ENCODE assay signal across 1 cellular context in the genomic region with DNA sequence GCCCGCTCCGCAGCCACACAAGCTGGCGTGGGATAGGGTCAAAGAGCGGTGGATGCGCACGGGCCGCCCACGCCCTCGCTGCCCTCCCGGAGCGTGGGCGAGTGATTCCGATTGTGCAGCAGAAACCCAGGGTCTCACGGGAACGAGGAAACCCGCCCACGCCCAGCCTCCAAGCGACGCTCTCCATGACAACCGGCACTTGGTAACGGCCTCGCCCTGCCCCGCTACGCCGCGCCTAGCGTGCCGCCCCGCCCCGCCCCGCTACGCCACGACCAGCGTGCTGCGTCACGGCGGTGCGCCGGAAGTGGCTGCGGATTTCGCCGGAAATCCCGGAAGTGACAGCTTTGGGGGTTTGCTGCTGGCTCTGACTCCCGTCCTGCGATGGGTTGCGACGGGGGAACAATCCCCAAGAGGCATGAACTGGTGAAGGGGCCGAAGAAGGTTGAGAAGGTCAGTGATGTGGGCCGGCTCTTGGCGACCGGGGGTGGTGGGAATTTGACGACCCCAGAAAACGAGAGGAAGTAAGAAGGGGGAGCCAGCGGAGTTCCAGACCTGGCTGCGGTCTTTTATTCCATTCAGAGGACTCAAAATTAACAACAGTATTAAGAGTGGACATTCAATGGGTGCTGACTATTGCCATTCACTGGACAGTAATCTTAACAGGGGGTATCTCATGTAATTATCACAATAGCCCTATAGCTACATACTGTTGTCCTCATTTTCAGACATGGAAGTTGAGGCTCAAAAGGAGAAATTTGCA.
TF ChIP-seq lines count a peak whose summit lies in the region.

A gene with protein sequence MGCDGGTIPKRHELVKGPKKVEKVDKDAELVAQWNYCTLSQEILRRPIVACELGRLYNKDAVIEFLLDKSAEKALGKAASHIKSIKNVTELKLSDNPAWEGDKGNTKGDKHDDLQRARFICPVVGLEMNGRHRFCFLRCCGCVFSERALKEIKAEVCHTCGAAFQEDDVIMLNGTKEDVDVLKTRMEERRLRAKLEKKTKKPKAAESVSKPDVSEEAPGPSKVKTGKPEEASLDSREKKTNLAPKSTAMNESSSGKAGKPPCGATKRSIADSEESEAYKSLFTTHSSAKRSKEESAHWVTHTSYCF (plus strand): TSS at position 311 of the 760 bp plus-strand sequence. CDS start 71 bp downstream, at position 382.

TF ChIP-seq in HEK293, 187 proteins besides CTCF, POLR2A, EP300 and RAD21 (continued from another document):
- TF ChIP-seq, protein P1, sequence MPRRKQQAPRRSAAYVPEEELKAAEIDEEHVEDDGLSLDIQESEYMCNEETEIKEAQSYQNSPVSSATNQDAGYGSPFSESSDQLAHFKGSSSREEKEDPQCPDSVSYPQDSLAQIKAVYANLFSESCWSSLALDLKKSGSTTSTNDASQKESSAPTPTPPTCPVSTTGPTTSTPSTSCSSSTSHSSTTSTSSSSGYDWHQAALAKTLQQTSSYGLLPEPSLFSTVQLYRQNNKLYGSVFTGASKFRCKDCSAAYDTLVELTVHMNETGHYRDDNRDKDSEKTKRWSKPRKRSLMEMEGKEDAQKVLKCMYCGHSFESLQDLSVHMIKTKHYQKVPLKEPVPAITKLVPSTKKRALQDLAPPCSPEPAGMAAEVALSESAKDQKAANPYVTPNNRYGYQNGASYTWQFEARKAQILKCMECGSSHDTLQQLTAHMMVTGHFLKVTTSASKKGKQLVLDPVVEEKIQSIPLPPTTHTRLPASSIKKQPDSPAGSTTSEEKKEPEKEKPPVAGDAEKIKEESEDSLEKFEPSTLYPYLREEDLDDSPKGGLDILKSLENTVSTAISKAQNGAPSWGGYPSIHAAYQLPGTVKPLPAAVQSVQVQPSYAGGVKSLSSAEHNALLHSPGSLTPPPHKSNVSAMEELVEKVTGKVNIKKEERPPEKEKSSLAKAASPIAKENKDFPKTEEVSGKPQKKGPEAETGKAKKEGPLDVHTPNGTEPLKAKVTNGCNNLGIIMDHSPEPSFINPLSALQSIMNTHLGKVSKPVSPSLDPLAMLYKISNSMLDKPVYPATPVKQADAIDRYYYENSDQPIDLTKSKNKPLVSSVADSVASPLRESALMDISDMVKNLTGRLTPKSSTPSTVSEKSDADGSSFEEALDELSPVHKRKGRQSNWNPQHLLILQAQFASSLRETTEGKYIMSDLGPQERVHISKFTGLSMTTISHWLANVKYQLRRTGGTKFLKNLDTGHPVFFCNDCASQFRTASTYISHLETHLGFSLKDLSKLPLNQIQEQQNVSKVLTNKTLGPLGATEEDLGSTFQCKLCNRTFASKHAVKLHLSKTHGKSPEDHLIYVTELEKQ (tag by site-specific recombination; IDR thresholded peaks at IDR 0.05; ENCODE audit: borderline replicate concordance): 0 out of 2 replicates have a peak, but pooled peaks have one; percentile 9
- TF ChIP-seq GFI1B (tag by site-specific recombination; IDR thresholded peaks at IDR 0.05) (no peak), ZNF561 (tag by site-specific recombination; IDR thresholded peaks at IDR 0.05; ENCODE audit: borderline replicate concordance) (0 out of 2 replicates have a peak, but pooled peaks have one; percentile 45), ZNF530 (tag by site-specific recombination; IDR thresholded peaks at IDR 0.05; ENCODE audit: low read depth) (no peak), ZNF501 (tag by site-specific recombination; IDR thresholded peaks at IDR 0.05) (no peak), ZNF473 (tag by site-specific recombination; IDR thresholded peaks at IDR 0.05) (no peak), ZNF335 (tag by site-specific recombination; conservative IDR thresholded peaks at IDR 0.05) (peak; percentile 69), ZIC2 (tag by site-specific recombination; IDR thresholded peaks at IDR 0.05) (peak; percentile 30; the same call in 1 of the 2 replicates), SP7 (tag by site-specific recombination; IDR thresholded peaks at IDR 0.05) (peak; percentile 76), ZXDB (tag by site-specific recombination; IDR thresholded peaks at IDR 0.05) (peak; percentile 69), ZNF2 (tag by site-specific recombination; IDR thresholded peaks at IDR 0.05) (no peak), ZNF785 (tag by site-specific recombination; IDR thresholded peaks at IDR 0.05) (peak; percentile 53; the same call in 1 of the 2 replicates), ZNF791 (tag by site-specific recombination; IDR thresholded peaks at IDR 0.05) (no peak), ZFP41 (tag by site-specific recombination; IDR thresholded peaks at IDR 0.05; ENCODE audit: borderline replicate concordance) (no peak), ZNF510 (tag by site-specific recombination; IDR thresholded peaks at IDR 0.05; ENCODE audit: insufficient replicate concordance) (no peak), ZBTB7A (tag by site-specific recombination; IDR thresholded peaks at IDR 0.05; ENCODE audit: low read depth) (no peak), ZNF670 (tag by site-specific recombination; IDR thresholded peaks at IDR 0.05; ENCODE audit: low read depth) (no peak)
- TF ChIP-seq, protein P2, sequence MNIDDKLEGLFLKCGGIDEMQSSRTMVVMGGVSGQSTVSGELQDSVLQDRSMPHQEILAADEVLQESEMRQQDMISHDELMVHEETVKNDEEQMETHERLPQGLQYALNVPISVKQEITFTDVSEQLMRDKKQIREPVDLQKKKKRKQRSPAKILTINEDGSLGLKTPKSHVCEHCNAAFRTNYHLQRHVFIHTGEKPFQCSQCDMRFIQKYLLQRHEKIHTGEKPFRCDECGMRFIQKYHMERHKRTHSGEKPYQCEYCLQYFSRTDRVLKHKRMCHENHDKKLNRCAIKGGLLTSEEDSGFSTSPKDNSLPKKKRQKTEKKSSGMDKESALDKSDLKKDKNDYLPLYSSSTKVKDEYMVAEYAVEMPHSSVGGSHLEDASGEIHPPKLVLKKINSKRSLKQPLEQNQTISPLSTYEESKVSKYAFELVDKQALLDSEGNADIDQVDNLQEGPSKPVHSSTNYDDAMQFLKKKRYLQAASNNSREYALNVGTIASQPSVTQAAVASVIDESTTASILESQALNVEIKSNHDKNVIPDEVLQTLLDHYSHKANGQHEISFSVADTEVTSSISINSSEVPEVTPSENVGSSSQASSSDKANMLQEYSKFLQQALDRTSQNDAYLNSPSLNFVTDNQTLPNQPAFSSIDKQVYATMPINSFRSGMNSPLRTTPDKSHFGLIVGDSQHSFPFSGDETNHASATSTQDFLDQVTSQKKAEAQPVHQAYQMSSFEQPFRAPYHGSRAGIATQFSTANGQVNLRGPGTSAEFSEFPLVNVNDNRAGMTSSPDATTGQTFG (tag by site-specific recombination; IDR thresholded peaks at IDR 0.05; ENCODE audit: borderline replicate concordance): no peak
- TF ChIP-seq, protein P3, sequence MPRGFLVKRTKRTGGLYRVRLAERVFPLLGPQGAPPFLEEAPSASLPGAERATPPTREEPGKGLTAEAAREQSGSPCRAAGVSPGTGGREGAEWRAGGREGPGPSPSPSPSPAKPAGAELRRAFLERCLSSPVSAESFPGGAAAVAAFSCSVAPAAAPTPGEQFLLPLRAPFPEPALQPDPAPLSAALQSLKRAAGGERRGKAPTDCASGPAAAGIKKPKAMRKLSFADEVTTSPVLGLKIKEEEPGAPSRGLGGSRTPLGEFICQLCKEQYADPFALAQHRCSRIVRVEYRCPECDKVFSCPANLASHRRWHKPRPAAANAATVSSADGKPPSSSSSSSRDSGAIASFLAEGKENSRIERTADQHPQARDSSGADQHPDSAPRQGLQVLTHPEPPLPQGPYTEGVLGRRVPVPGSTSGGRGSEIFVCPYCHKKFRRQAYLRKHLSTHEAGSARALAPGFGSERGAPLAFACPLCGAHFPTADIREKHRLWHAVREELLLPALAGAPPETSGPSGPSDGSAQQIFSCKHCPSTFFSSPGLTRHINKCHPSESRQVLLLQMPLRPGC (tag by site-specific recombination; IDR thresholded peaks at IDR 0.05): peak; percentile 35; the same call in 1 of the 2 replicates
- TF ChIP-seq, protein P4, sequence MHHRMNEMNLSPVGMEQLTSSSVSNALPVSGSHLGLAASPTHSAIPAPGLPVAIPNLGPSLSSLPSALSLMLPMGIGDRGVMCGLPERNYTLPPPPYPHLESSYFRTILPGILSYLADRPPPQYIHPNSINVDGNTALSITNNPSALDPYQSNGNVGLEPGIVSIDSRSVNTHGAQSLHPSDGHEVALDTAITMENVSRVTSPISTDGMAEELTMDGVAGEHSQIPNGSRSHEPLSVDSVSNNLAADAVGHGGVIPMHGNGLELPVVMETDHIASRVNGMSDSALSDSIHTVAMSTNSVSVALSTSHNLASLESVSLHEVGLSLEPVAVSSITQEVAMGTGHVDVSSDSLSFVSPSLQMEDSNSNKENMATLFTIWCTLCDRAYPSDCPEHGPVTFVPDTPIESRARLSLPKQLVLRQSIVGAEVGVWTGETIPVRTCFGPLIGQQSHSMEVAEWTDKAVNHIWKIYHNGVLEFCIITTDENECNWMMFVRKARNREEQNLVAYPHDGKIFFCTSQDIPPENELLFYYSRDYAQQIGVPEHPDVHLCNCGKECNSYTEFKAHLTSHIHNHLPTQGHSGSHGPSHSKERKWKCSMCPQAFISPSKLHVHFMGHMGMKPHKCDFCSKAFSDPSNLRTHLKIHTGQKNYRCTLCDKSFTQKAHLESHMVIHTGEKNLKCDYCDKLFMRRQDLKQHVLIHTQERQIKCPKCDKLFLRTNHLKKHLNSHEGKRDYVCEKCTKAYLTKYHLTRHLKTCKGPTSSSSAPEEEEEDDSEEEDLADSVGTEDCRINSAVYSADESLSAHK (tag by site-specific recombination; IDR thresholded peaks at IDR 0.05): no peak
- TF ChIP-seq, protein P5, sequence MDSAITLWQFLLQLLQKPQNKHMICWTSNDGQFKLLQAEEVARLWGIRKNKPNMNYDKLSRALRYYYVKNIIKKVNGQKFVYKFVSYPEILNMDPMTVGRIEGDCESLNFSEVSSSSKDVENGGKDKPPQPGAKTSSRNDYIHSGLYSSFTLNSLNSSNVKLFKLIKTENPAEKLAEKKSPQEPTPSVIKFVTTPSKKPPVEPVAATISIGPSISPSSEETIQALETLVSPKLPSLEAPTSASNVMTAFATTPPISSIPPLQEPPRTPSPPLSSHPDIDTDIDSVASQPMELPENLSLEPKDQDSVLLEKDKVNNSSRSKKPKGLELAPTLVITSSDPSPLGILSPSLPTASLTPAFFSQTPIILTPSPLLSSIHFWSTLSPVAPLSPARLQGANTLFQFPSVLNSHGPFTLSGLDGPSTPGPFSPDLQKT (IDR thresholded peaks at IDR 0.05; ENCODE audit: borderline replicate concordance, low read depth, low read length): peak; percentile 43; the same call in 1 of the 2 replicates
- TF ChIP-seq, protein P6, sequence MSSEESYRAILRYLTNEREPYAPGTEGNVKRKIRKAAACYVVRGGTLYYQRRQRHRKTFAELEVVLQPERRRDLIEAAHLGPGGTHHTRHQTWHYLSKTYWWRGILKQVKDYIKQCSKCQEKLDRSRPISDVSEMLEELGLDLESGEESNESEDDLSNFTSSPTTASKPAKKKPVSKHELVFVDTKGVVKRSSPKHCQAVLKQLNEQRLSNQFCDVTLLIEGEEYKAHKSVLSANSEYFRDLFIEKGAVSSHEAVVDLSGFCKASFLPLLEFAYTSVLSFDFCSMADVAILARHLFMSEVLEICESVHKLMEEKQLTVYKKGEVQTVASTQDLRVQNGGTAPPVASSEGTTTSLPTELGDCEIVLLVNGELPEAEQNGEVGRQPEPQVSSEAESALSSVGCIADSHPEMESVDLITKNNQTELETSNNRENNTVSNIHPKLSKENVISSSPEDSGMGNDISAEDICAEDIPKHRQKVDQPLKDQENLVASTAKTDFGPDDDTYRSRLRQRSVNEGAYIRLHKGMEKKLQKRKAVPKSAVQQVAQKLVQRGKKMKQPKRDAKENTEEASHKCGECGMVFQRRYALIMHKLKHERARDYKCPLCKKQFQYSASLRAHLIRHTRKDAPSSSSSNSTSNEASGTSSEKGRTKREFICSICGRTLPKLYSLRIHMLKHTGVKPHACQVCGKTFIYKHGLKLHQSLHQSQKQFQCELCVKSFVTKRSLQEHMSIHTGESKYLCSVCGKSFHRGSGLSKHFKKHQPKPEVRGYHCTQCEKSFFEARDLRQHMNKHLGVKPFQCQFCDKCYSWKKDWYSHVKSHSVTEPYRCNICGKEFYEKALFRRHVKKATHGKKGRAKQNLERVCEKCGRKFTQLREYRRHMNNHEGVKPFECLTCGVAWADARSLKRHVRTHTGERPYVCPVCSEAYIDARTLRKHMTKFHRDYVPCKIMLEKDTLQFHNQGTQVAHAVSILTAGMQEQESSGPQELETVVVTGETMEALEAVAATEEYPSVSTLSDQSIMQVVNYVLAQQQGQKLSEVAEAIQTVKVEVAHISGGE (tag by site-specific recombination; conservative IDR thresholded peaks at IDR 0.05; ENCODE audit: low read depth): peak; percentile 92
- TF ChIP-seq, protein P7, sequence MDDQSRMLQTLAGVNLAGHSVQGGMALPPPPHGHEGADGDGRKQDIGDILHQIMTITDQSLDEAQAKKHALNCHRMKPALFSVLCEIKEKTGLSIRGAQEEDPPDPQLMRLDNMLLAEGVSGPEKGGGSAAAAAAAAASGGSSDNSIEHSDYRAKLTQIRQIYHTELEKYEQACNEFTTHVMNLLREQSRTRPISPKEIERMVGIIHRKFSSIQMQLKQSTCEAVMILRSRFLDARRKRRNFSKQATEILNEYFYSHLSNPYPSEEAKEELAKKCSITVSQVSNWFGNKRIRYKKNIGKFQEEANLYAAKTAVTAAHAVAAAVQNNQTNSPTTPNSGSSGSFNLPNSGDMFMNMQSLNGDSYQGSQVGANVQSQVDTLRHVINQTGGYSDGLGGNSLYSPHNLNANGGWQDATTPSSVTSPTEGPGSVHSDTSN (CRISPR knock-in tag; IDR thresholded peaks at IDR 0.05): peak; percentile 48; the same call in 1 of the 2 replicates
- TF ChIP-seq, protein P8, sequence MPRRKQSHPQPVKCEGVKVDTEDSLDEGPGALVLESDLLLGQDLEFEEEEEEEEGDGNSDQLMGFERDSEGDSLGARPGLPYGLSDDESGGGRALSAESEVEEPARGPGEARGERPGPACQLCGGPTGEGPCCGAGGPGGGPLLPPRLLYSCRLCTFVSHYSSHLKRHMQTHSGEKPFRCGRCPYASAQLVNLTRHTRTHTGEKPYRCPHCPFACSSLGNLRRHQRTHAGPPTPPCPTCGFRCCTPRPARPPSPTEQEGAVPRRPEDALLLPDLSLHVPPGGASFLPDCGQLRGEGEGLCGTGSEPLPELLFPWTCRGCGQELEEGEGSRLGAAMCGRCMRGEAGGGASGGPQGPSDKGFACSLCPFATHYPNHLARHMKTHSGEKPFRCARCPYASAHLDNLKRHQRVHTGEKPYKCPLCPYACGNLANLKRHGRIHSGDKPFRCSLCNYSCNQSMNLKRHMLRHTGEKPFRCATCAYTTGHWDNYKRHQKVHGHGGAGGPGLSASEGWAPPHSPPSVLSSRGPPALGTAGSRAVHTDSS (tag by site-specific recombination; IDR thresholded peaks at IDR 0.05): no peak
